ENCODE assay signal across 8 cellular contexts in genomic region chr15:95291878-95292472, GRCh38.
DNase-seq lines count a peak whose midpoint lies in the region; ATAC-seq, FAIRE-seq and TF ChIP-seq lines count a peak whose summit lies in the region.

No MANE protein-coding gene starts in this region.

- no peak for TF ChIP-seq POLR2A in H1 (IDR thresholded peaks at IDR 0.05; ENCODE audit: control extremely low read depth in 1 of 2, low read depth in 2 of 2, low read length in 2 of 2)

- H3K27me3 ChIP-seq in CD4-positive, alpha-beta memory T cell (ENCODE audit: insufficient read depth, low read length) = no peaks in the 10 kb centered on the region
- H3K27me3 ChIP-seq in H1 (replicated peaks in 1 of 4; ENCODE audit: control insufficient read depth in 3 of 4, extremely low read depth in 1 of 4, insufficient read depth in 3 of 4, low read length in 3 of 4) = no peaks in the 10 kb centered on the region
- no peaks in the 10 kb centered on the region for H3K27me3 ChIP-seq in neuronal stem cell (ENCODE audit: control insufficient read depth in 3 of 3, insufficient read depth in 3 of 3, low read depth in 1 of 3, low read length in 3 of 3)

- H4K91ac ChIP-seq in H1 (replicated peaks; ENCODE audit: insufficient read length, low read length) (no peak overlapping the region), neuronal stem cell (ENCODE audit: low read depth, low read length, poor library complexity) (no peak overlapping the region)

- no peaks in the 10 kb centered on the region for H3K9me3 Mint-ChIP-seq in CD4-positive, alpha-beta memory T cell

- POLR2A ChIA-PET in CD4-positive, alpha-beta memory T cell (lab: Charles Lee; ENCODE audit: partially characterized antibody) = no interaction called here
- POLR2A ChIA-PET in H1 (lab: Charles Lee; ENCODE audit: partially characterized antibody) = no interaction called here

- H3K14ac ChIP-seq in H1 (ENCODE audit: insufficient read length) (no peak overlapping the region), neuronal stem cell (ENCODE audit: low read length) (no peak overlapping the region)

- H3K56ac ChIP-seq in H1 (replicated peaks; ENCODE audit: insufficient read length, low read depth, low read length) = no peak overlapping the region

- no peaks in the 10 kb centered on the region for H3K36me3 ChIP-seq in CD4-positive, alpha-beta memory T cell (ENCODE audit: insufficient read depth, low read length)
- H3K36me3 ChIP-seq in H1 (ENCODE audit: control insufficient read depth in 2 of 4, insufficient read depth in 4 of 4, low read length in 3 of 4) = no peaks in the 10 kb centered on the region
- no peaks in the 10 kb centered on the region for H3K36me3 ChIP-seq in neuronal stem cell (replicated peaks in 1 of 2; ENCODE audit: control insufficient read depth in 2 of 2, insufficient read depth in 2 of 2, low read length in 2 of 2)

- H3K27me3 Mint-ChIP-seq in CD4-positive, alpha-beta memory T cell = peaks cover 8 to 14% of the 10 kb centered on the region in 2 donors

- no peak overlapping the region for H4K8ac ChIP-seq in H1 (ENCODE audit: extremely low read depth, insufficient read depth, low read length)
- no peak overlapping the region for H4K8ac ChIP-seq in neuronal stem cell (ENCODE audit: low read depth, low read length)

- peak; percentile 56 for ATAC-seq in GM21423 (IDR thresholded peaks at IDR 0.05; ENCODE audit: unreplicated experiment)
- ATAC-seq in GM21381 (IDR thresholded peaks at IDR 0.05; ENCODE audit: unreplicated experiment) = no peak
- no peak for ATAC-seq in HG02870 (IDR thresholded peaks at IDR 0.05; ENCODE audit: unreplicated experiment)

- intact Hi-C loops in CD4-positive, alpha-beta memory T cell (cut with micrococcal nuclease) = no loop called here

- no peak overlapping the region for H2AFZ ChIP-seq in H1 (ENCODE audit: low read length)
- H2AFZ ChIP-seq in neuronal stem cell (ENCODE audit: low read length) = no peak overlapping the region

- H3K4me2 ChIP-seq in H1 (ENCODE audit: insufficient read depth in 1 of 2, low read depth in 2 of 2, low read length in 2 of 2) = no peak overlapping the region
- no peak overlapping the region for H3K4me2 ChIP-seq in neuronal stem cell (ENCODE audit: insufficient read depth, low read length, poor library complexity, severe bottlenecking)

- no peak overlapping the region for H3K4me3 ChIP-seq in CD4-positive, alpha-beta memory T cell (ENCODE audit: low read length in 2 of 2)
- no peak overlapping the region for H3K4me3 ChIP-seq in H1 (ENCODE audit: extremely low read depth in 1 of 4, insufficient read depth in 2 of 4, low read depth in 3 of 4, low read length in 4 of 4)
- H3K4me3 ChIP-seq in neuronal stem cell (ENCODE audit: low read length in 2 of 2) = no peak overlapping the region

- H3K23me2 ChIP-seq in H1 (ENCODE audit: low read depth, low read length) = no peaks in the 10 kb centered on the region

- H3K4ac ChIP-seq in H1 (replicated peaks; ENCODE audit: insufficient read length, low read depth, low read length) (no peak overlapping the region), neuronal stem cell (ENCODE audit: low read length) (no peak overlapping the region)

- H3K9me3 ChIP-seq in CD4-positive, alpha-beta memory T cell (ENCODE audit: control insufficient read depth in 1 of 2, low read length in 2 of 2) = no peaks in the 10 kb centered on the region
- no peaks in the 10 kb centered on the region for H3K9me3 ChIP-seq in H1 (ENCODE audit: insufficient read depth in 2 of 2, low read depth in 1 of 2, low read length in 1 of 2)
- H3K9me3 ChIP-seq in neuronal stem cell (replicated peaks in 1 of 2; ENCODE audit: control insufficient read depth in 2 of 2, insufficient read depth in 1 of 2, low read depth in 1 of 2, low read length in 2 of 2) = no peaks in the 10 kb centered on the region

- H2BK120ac ChIP-seq in H1 (replicated peaks; ENCODE audit: low read depth, low read length) = no peak overlapping the region
- H2BK120ac ChIP-seq in neuronal stem cell (ENCODE audit: low read depth, low read length) = no peak overlapping the region

- peak in 3 of 5 donors; percentile 5 to 11 (median 11) for DNase-seq in CD4-positive, alpha-beta memory T cell
- DNase-seq in NCI-H1694 treated with DMSO at 0.1 percent for 48 hours (lab: John Stamatoyannopoulos, UW) = peak; percentile 20
- no peak for DNase-seq in H1 (ENCODE audit: low read depth in 1 of 2, low spot score in 2 of 2)
- DNase-seq in neuronal stem cell (ENCODE audit: low spot score) = peak; percentile 38
- DNase-seq in activated gamma-delta T cell treated with Interleukin-2 at 50 U/mL for 16 hours = no peak

- H2AK5ac ChIP-seq in H1 (ENCODE audit: low read depth, low read length) (no peak overlapping the region), neuronal stem cell (ENCODE audit: low read depth, low read length) (no peak overlapping the region)

- WGBS in H1 (ENCODE audit: extremely low coverage in 1 of 2, insufficient coverage in 1 of 2, insufficient read length in 1 of 2, insufficient replicate concordance in 2 of 2, low coverage in 1 of 2, low lambda C conversion rate in 2 of 2, missing lambda C conversion rate in 1 of 2), 2 experiments = 39% methylated on average over 3 of the region's 3 CpGs; no CpG with 5 or more reads in 1 of the 2 experiments
- no CpG with 5 or more reads among the region's 3 CpGs for WGBS in neuronal stem cell (ENCODE audit: extremely low coverage in 2 of 2, insufficient read length in 2 of 2, insufficient replicate concordance in 1 of 2), 2 donors

- TF ChIP-seq CTCF in H1 (IDR thresholded peaks at IDR 0.05; ENCODE audit: control extremely low read depth in 1 of 3, insufficient read depth in 1 of 3, low read depth in 1 of 3, low read length in 3 of 3) = peak in 2 of 3 experiments; percentile 48 to 77; a peak in 3 of 4 replicates

- H4K5ac ChIP-seq in H1 (ENCODE audit: insufficient read length, low read depth, low read length) = no peak overlapping the region

- H3K9ac ChIP-seq in H1 (replicated peaks in 1 of 4; ENCODE audit: extremely low read depth in 1 of 4, low read depth in 3 of 4, low read length in 3 of 4) = no peak overlapping the region
- no peak overlapping the region for H3K9ac ChIP-seq in neuronal stem cell (ENCODE audit: low read depth, low read length, poor library complexity)

- peak; percentile 79 for FAIRE-seq in H1 (lab: Jason Lieb, UNC)

- no peaks in the 10 kb centered on the region for H4K20me1 ChIP-seq in H1 (replicated peaks in 1 of 2; ENCODE audit: control insufficient read depth in 1 of 2, insufficient read depth in 2 of 2, low read length in 2 of 2)

- H3K27ac Mint-ChIP-seq in CD4-positive, alpha-beta memory T cell = no peak overlapping the region

- H2BK12ac ChIP-seq in H1 (ENCODE audit: low read depth, low read length) = no peak overlapping the region
- no peak overlapping the region for H2BK12ac ChIP-seq in neuronal stem cell (ENCODE audit: low read length)

- TF ChIP-seq RAD21 in H1 (IDR thresholded peaks at IDR 0.05 in 1 of 2, conservative IDR thresholded peaks at IDR 0.05 in 1 of 2; ENCODE audit: low read depth in 2 of 2, low read length in 2 of 2) = peak; percentile 40 to 48

- H3K18ac ChIP-seq in H1 (ENCODE audit: extremely low read depth, low read length) (no peak overlapping the region), neuronal stem cell (ENCODE audit: low read length) (no peak overlapping the region)

- no peaks in the 10 kb centered on the region for H3K79me2 ChIP-seq in H1 (ENCODE audit: control insufficient read depth in 1 of 2, insufficient read depth in 2 of 2, low read length in 2 of 2)

- TF ChIP-seq EP300 in H1 (IDR thresholded peaks at IDR 0.05; ENCODE audit: borderline replicate concordance in 1 of 2, low read depth in 2 of 2, low read length in 2 of 2) = no peak

- H3K27ac ChIP-seq in CD4-positive, alpha-beta memory T cell (ENCODE audit: low read depth, low read length) = no peak overlapping the region
- H3K27ac ChIP-seq in H1 (ENCODE audit: low read depth, low read length) (no peak overlapping the region), neuronal stem cell (replicated peaks; ENCODE audit: low read length) (no peak overlapping the region)

- H3K4me1 ChIP-seq in CD4-positive, alpha-beta memory T cell (ENCODE audit: insufficient read depth, low read length) = no peaks in the 10 kb centered on the region
- H3K4me1 ChIP-seq in H1 (replicated peaks in 1 of 4; ENCODE audit: control insufficient read depth in 3 of 4, insufficient read depth in 4 of 4, low read length in 3 of 4) (peaks cover 0 to 7% (median 4%) of the 10 kb centered on the region in 4 experiments; a peak in 5 of 7 replicates), neuronal stem cell (ENCODE audit: control insufficient read depth in 2 of 2, insufficient read depth in 1 of 2, low read depth in 1 of 2, low read length in 2 of 2) (peaks cover 11 to 56% of the 10 kb centered on the region in 2 donors)

- H2BK20ac ChIP-seq in H1 (ENCODE audit: low read length) = no peak overlapping the region

- CTCF ChIA-PET in CD4-positive, alpha-beta memory T cell (lab: Charles Lee; ENCODE audit: partially characterized antibody) = interaction anchor here (1.0 to 1.6 kb wide), 2 partner anchors 46 to 710 kb away, joined by 3 to 5 read pairs; no protein-coding TSS in a partner anchor
- CTCF ChIA-PET in H1 (lab: Charles Lee; ENCODE audit: partially characterized antibody) = interaction anchor here (0.6 to 3.9 kb wide), 20 partner anchors 9 to 710 kb away, joined by 3 to 18 read pairs (median 4); no protein-coding TSS in a partner anchor

- no peaks in the 10 kb centered on the region for H3K4me1 Mint-ChIP-seq in CD4-positive, alpha-beta memory T cell

- no peaks in the 10 kb centered on the region for H3K36me3 Mint-ChIP-seq in CD4-positive, alpha-beta memory T cell

- no peak overlapping the region for H2BK5ac ChIP-seq in H1 (ENCODE audit: low read depth, low read length)
- no peak overlapping the region for H2BK5ac ChIP-seq in neuronal stem cell (ENCODE audit: low read length)

- H3K79me1 ChIP-seq in H1 (ENCODE audit: low read depth, low read length) (no peaks in the 10 kb centered on the region), neuronal stem cell (ENCODE audit: low read depth, low read length) (no peaks in the 10 kb centered on the region)

- H2BK15ac ChIP-seq in H1 (ENCODE audit: low read length) (no peak overlapping the region), neuronal stem cell (ENCODE audit: low read length) (no peak overlapping the region)

- no peak overlapping the region for H3K23ac ChIP-seq in H1 (ENCODE audit: insufficient read length)
- H3K23ac ChIP-seq in neuronal stem cell (ENCODE audit: low read depth, low read length, poor library complexity) = no peak overlapping the region

- no peak overlapping the region for H3K4me3 Mint-ChIP-seq in CD4-positive, alpha-beta memory T cell

TF ChIP-seq in H1, 55 proteins besides CTCF, POLR2A, EP300 and RAD21 (continues in another document):
- TF ChIP-seq TEAD4 (IDR thresholded peaks at IDR 0.05; ENCODE audit: low read depth, low read length) (no peak), YY1 (IDR thresholded peaks at IDR 0.05; ENCODE audit: low read depth, low read length) (peak; percentile 49; the same call in 1 of the 2 replicates), TBP (IDR thresholded peaks at IDR 0.05; ENCODE audit: low read depth, low read length) (no peak), EZH2 (IDR thresholded peaks at IDR 0.05; ENCODE audit: low read depth, low read length, severe bottlenecking) (no peak), SRF (IDR thresholded peaks at IDR 0.05; ENCODE audit: low read depth, low read length) (no peak), TCF12 (IDR thresholded peaks at IDR 0.05; ENCODE audit: low read depth, low read length) (no peak), CHD2 (IDR thresholded peaks at IDR 0.05; ENCODE audit: low read length) (no peak)

Comparison
In these comparisons a context has a peak if more than half of its experiments do, and no peak if none do; other contexts are left out.
1. DNase-seq: peak in CD4-positive, alpha-beta memory T cell (3 of 5), NCI-H1694 treated with DMSO at 0.1 percent for 48 hours (single experiment) and neuronal stem cell (single experiment); none in H1 (0 of 2) and activated gamma-delta T cell treated with Interleukin-2 at 50 U/mL for 16 hours (single experiment).